ENCODE assay signal across 8 cellular contexts in the genomic region with DNA sequence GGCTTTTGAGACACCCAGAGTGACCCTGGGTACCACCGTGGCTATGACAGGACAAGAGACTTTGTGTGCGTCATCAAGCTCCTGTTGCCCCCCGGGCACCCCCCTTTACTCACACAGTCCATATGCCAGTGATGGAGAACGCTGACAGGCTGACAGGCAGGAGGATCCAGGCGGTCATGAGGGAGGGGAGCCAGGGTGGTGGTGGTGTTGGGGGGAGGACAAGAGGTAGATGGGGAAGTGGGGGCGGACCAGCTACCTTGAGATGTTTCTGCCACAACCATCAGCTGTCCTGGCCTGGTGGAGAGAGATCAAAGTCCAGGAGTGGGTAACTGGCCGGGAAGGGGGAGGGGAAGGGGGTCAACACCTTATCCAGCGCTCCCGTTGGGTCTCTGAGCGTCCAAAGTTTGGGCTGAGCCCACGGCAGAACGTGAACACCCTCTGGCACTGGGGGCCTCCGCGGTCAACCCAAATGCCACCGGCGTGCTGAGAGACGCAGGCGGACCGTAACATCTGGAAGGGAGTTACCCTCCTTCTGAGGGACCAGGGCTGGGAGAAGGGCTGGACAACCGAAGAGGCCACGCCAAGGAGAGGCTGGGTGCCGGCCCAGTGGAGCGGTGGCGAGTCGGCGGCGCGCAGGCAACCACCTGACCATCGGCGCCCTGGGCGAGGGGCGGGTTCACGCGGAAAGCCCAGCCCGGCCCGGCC. TPM values are rescaled to one million over a fixed set of nuclear protein-coding genes. Genes with fewer than 3 reads are reported as not detected.
DNase-seq lines count a peak whose midpoint lies in the region; ATAC-seq and TF ChIP-seq lines count a peak whose summit lies in the region.

No MANE protein-coding gene starts in this region.

- TF ChIP-seq CTCF in PC-9 (conservative IDR thresholded peaks at IDR 0.05) (no peak), dorsolateral prefrontal cortex (IDR thresholded peaks at IDR 0.05 in 54 of 56, conservative IDR thresholded peaks at IDR 0.05 in 2 of 56; ENCODE audit: low read depth in 1 of 56, partially characterized antibody in 56 of 56) (no peak), tibial nerve (IDR thresholded peaks at IDR 0.05) (no peak)

- H3K27ac ChIP-seq in PC-9 (no peak overlapping the region), dorsolateral prefrontal cortex (peak overlapping the region; percentile 18 to 93 (median 84)), tibial nerve (peak overlapping the region; percentile 85 to 96 (median 91))

- POLR2A ChIA-PET in PC-9 (lab: Charles Lee; ENCODE audit: unreplicated experiment) = interaction anchor here (0.7 kb wide), 1 partner anchor 97 kb away, joined by 3 read pairs; no protein-coding TSS in a partner anchor

- H3K36me3 ChIP-seq in PC-9 (ENCODE audit: low read depth) (peaks cover 21% of the 10 kb centered on the region), tibial nerve (peaks cover 0 to 41% (median 4%) of the 10 kb centered on the region in 3 donors)

- peak overlapping the region; percentile 68 for H3K4me3 Mint-ChIP-seq in activated CD8-positive, alpha-beta memory T cell treated with anti-CD3 and anti-CD28 coated beads, Interleukin-2, amount 10 ng/mL, durations not matched to agents 7 days and 5 days

- peak overlapping the region; percentile 82 for H3K4me2 ChIP-seq in PC-9

- no peaks in the 10 kb centered on the region for H3K9me2 ChIP-seq in PC-9 (ENCODE audit: insufficient read depth)

- H3K9me3 Mint-ChIP-seq in activated CD8-positive, alpha-beta memory T cell treated with anti-CD3 and anti-CD28 coated beads, Interleukin-2, amount 10 ng/mL, durations not matched to agents 7 days and 5 days (ENCODE audit: low read depth) = no peaks in the 10 kb centered on the region

- ATAC-seq in activated CD8-positive, alpha-beta memory T cell treated with anti-CD3 and anti-CD28 coated beads, Interleukin-2, amount 10 ng/mL, durations not matched to agents 7 days and 5 days = peak; percentile 16
- ATAC-seq in HG02798 (IDR thresholded peaks at IDR 0.05; ENCODE audit: poor library complexity, unreplicated experiment) = peak; percentile 43

- peaks cover 39% of the 10 kb centered on the region for H3F3A ChIP-seq in PC-9 (ENCODE audit: insufficient read depth, low read depth)

- CTCF ChIA-PET in activated CD8-positive, alpha-beta memory T cell treated with anti-CD3 and anti-CD28 coated beads, Interleukin-2, amount 10 ng/mL, durations not matched to agents 7 days and 5 days (lab: Charles Lee) = interaction anchor here (0.9 kb wide), 1 partner anchor 10 kb away, joined by 4 read pairs; a partner anchor contains a TSS
- CTCF ChIA-PET in PC-9 (lab: Charles Lee) = no interaction called here

- H2AFZ ChIP-seq in PC-9 = peak overlapping the region; percentile 43; the same call in 1 of the 2 replicates

- H3K4me3 ChIP-seq in PC-9 (peak overlapping the region; percentile 59; the same call in 1 of the 2 replicates), dorsolateral prefrontal cortex (peak overlapping the region; percentile 66 to 96 (median 84)), tibial nerve (peak overlapping the region; percentile 57 to 92 (median 78))

- TF ChIP-seq POLR2A in tibial nerve (IDR thresholded peaks at IDR 0.05) = no peak

- H3K4me1 ChIP-seq in PC-9 (replicated peaks; ENCODE audit: insufficient read depth) = peaks cover 39% of the 10 kb centered on the region
- peaks cover 0 to 70% (median 34%) of the 10 kb centered on the region in 4 donors for H3K4me1 ChIP-seq in tibial nerve

- H3K27me3 ChIP-seq in PC-9 (ENCODE audit: insufficient read depth, low read depth) (no peaks in the 10 kb centered on the region), dorsolateral prefrontal cortex (no peaks in the 10 kb centered on the region), tibial nerve (no peaks in the 10 kb centered on the region)

- peaks cover 5% of the 10 kb centered on the region for H3K36me3 Mint-ChIP-seq in activated CD8-positive, alpha-beta memory T cell treated with anti-CD3 and anti-CD28 coated beads, Interleukin-2, amount 10 ng/mL, durations not matched to agents 7 days and 5 days

- H3K9me3 ChIP-seq in PC-9 (ENCODE audit: insufficient read depth, low read depth) (no peaks in the 10 kb centered on the region), tibial nerve (no peaks in the 10 kb centered on the region)

- WGBS in tibial nerve, 2 donors = 5 to 9% methylated on average over 19 to 26 of the region's 36 CpGs

- H3K27me3 Mint-ChIP-seq in activated CD8-positive, alpha-beta memory T cell treated with anti-CD3 and anti-CD28 coated beads, Interleukin-2, amount 10 ng/mL, durations not matched to agents 7 days and 5 days = peaks cover 2% of the 10 kb centered on the region

- intact Hi-C loops in PC-9 (cut with micrococcal nuclease; ENCODE audit: unreplicated experiment) = loop anchor here (1.0 to 5.0 kb wide), 4 partner anchors 9 to 183 kb away; a partner anchor contains a TSS
- intact Hi-C loops in dorsolateral prefrontal cortex (cut with DNase I) = loop anchor here in 1 of 2 donors (2.0 to 5.0 kb wide), 2 partner anchors 41 to 180 kb away; a partner anchor contains a TSS

- peaks cover 25% of the 10 kb centered on the region for H3K4me1 Mint-ChIP-seq in activated CD8-positive, alpha-beta memory T cell treated with anti-CD3 and anti-CD28 coated beads, Interleukin-2, amount 10 ng/mL, durations not matched to agents 7 days and 5 days

- no peak for TF ChIP-seq EP300 in tibial nerve (IDR thresholded peaks at IDR 0.05)

- DNase-seq in activated CD8-positive, alpha-beta memory T cell treated with anti-CD3 and anti-CD28 coated beads, Interleukin-2, amount 10 ng/mL, durations not matched to agents 7 days and 5 days = no peak
- no peak for DNase-seq in activated CD8-positive, alpha-beta memory T cell treated with anti-CD3 and anti-CD28 coated beads, Interleukin-2, amount 50 U/mL, for 48 hours
- DNase-seq in PC-9 (no peak), dorsolateral prefrontal cortex (peak in 8 of 10 donors; percentile 46 to 82 (median 66)), medulla oblongata (ENCODE audit: extremely low spot score) (peak; percentile 62), tibial nerve (ENCODE audit: low spot score in 2 of 2) (peak in 1 of 2 donors; percentile 48), NCI-H187 treated with DMSO at 0.1 percent for 48 hours (lab: John Stamatoyannopoulos, UW) (no peak)

- no TSS peak for BruUV-seq in PC-9 (replicated peaks; lab: Mats Ljungman, UMichigan)

- H3K79me2 ChIP-seq in PC-9 (ENCODE audit: low read depth) = peaks cover 49% of the 10 kb centered on the region

- no peaks in the 10 kb centered on the region for H4K20me1 ChIP-seq in PC-9 (ENCODE audit: insufficient read depth)

- no peak overlapping the region for H3K27ac Mint-ChIP-seq in activated CD8-positive, alpha-beta memory T cell treated with anti-CD3 and anti-CD28 coated beads, Interleukin-2, amount 10 ng/mL, durations not matched to agents 7 days and 5 days

RNA-seq across cellular contexts. Expression of a gene that starts 0.6 kb away (rescaled TPM):
- 1 to 10 TPM in 1 of 2 experiments, under 1 TPM in 1; 0.91 to 1.7 TPM for total RNA-seq in activated CD8-positive, alpha-beta memory T cell treated with anti-CD3 and anti-CD28 coated beads, Interleukin-2, amount 10 ng/mL, durations not matched to agents 7 days and 5 days
- total RNA-seq in PC-9 (2021) = 5.3 and 5.9 TPM in 2 replicates
- total RNA-seq in dorsolateral prefrontal cortex = 10 to 100 TPM in 78 of 120 experiments, 1 to 10 TPM in 42; 5.8 to 22.7 (median 10.9) TPM
- total RNA-seq in tibial nerve = 10 to 100 TPM; 12.9 to 29.4 (median 16.6) TPM

RNA-seq across cellular contexts. Expression of a gene that starts 6.4 kb away (rescaled TPM):
- 100 to 1,000 TPM; 100 to 110 TPM for total RNA-seq in activated CD8-positive, alpha-beta memory T cell treated with anti-CD3 and anti-CD28 coated beads, Interleukin-2, amount 10 ng/mL, durations not matched to agents 7 days and 5 days
- total RNA-seq in PC-9 (2021) (93.9 and 96.7 TPM in 2 replicates), dorsolateral prefrontal cortex (10 to 100 TPM; 46.9 to 93.7 (median 73.1) TPM), tibial nerve (100 to 1,000 TPM; 117 to 212 (median 162) TPM)

RNA-seq across cellular contexts. Expression of a gene that starts 9.9 kb away (rescaled TPM):
- total RNA-seq in activated CD8-positive, alpha-beta memory T cell treated with anti-CD3 and anti-CD28 coated beads, Interleukin-2, amount 10 ng/mL, durations not matched to agents 7 days and 5 days = 10 to 100 TPM; 47.3 to 47.9 TPM
- total RNA-seq in PC-9 (2021) = 46.0 and 48.6 TPM in 2 replicates
- total RNA-seq in dorsolateral prefrontal cortex = 10 to 100 TPM; 10.2 to 50.7 (median 21.9) TPM
- total RNA-seq in tibial nerve = 10 to 100 TPM; 15.7 to 21.9 (median 19.7) TPM

RNA-seq across cellular contexts. Expression of a gene that starts 14.1 kb away (rescaled TPM):
- 100 to 1,000 TPM in 1 of 2 experiments, 10 to 100 TPM in 1; 84.2 to 101 TPM for total RNA-seq in activated CD8-positive, alpha-beta memory T cell treated with anti-CD3 and anti-CD28 coated beads, Interleukin-2, amount 10 ng/mL, durations not matched to agents 7 days and 5 days
- total RNA-seq in PC-9 (2021) (61.0 and 66.7 TPM in 2 replicates), dorsolateral prefrontal cortex (10 to 100 TPM; 27.5 to 46.3 (median 34.0) TPM), tibial nerve (100 to 1,000 TPM in 2 of 4 donors, 10 to 100 TPM in 2; 90.0 to 173 (median 130) TPM)

RNA-seq across cellular contexts. Expression of a gene that starts 17.7 kb away (rescaled TPM):
- 10 to 100 TPM; 84.4 to 88.4 TPM for total RNA-seq in activated CD8-positive, alpha-beta memory T cell treated with anti-CD3 and anti-CD28 coated beads, Interleukin-2, amount 10 ng/mL, durations not matched to agents 7 days and 5 days
- total RNA-seq in PC-9 (2021) (7.2 and 7.4 TPM in 2 replicates), dorsolateral prefrontal cortex (10 to 100 TPM; 11.2 to 51.3 (median 21.9) TPM), tibial nerve (10 to 100 TPM; 39.6 to 91.6 (median 55.6) TPM)

Comparison
In these comparisons a context has a peak if more than half of its experiments do, and no peak if none do; other contexts are left out.
1. DNase-seq: peak in dorsolateral prefrontal cortex (8 of 10) and medulla oblongata (single experiment); none in activated CD8-positive, alpha-beta memory T cell treated with anti-CD3 and anti-CD28 coated beads, Interleukin-2, amount 10 ng/mL, durations not matched to agents 7 days and 5 days (single experiment), activated CD8-positive, alpha-beta memory T cell treated with anti-CD3 and anti-CD28 coated beads, Interleukin-2, amount 50 U/mL, for 48 hours (single experiment), PC-9 (0 of 2) and NCI-H187 treated with DMSO at 0.1 percent for 48 hours (single experiment).
2. Peak in every context shown above with its lines, with median percentiles within 50 percentile points of each other: H3K4me3 ChIP-seq.